ENCODE assay signal across 20 cellular contexts in the genomic region with DNA sequence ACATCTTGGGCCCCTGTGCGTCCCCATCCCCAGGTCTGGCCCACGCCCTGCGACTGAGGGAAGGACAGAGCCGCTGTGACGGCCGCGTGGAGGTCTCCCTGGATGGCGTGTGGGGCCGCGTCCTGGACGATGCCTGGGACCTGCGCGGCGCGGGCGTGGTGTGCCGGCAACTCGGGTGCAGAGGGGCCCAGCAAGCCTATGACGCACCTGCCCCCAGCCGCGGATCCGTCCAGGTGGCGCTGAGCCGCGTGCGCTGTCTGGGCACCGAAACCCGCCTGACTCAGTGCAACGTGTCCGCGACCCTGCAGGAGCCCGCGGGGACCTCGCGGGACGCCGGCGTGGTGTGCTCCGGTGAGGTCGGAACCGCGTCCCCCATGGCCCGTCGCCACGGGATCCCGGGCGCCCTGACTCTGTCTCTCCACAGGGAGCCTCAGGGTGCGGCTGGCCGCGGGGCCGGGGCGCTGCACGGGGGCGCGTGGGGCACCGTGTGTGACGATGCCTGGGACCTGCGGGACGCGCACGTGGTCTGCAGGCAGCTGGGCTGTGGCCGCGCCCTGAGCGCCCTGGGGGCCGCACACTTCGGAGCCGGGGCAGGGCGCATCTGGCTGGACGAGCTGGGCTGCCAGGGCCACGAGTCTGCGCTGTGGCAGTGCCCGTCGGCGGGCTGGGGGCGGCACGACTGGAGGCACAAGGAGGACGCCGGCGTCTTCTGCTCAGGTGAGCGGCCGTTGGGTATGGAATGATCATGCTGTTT. TPM values are rescaled to one million over a fixed set of nuclear protein-coding genes. Genes with fewer than 3 reads are reported as not detected.
DNase-seq lines count a peak whose midpoint lies in the region; ATAC-seq and TF ChIP-seq lines count a peak whose summit lies in the region.
"Had no signal": no experiment of that assay in that cellular context is flagged by ENCODE, and none has a peak within 500 bp of the region (broad histone marks: within the 10 kb centered on the region; RNA-seq: fewer than 3 reads in every experiment).

No MANE protein-coding gene starts in this region.

- H3K9me3 Mint-ChIP-seq in T-helper 2 cell treated with Interferon-gamma antibody and Interleukin-4, amounts not matched to agents 5 μg/mL and 100 μg/mL, for 36 hours = no peaks in the 10 kb centered on the region
- H3K9me3 Mint-ChIP-seq in natural killer cell = no peaks in the 10 kb centered on the region
- no peaks in the 10 kb centered on the region for H3K9me3 Mint-ChIP-seq in natural killer cell treated with Interleukin-12 subunit alpha and Interleukin-12 subunit beta and Interleukin-15 and Interleukin-18, amount 100 ng/mL, for 72 hours
- H3K9me3 Mint-ChIP-seq: CD4-positive, alpha-beta T cell had no signal

- H3K27ac ChIP-seq in stomach = no peak overlapping the region
- H3K27ac ChIP-seq: 22Rv1, HL-60, Peyer's patch had no signal

- no peaks in the 10 kb centered on the region for H3K36me3 Mint-ChIP-seq in T-helper 2 cell treated with Interferon-gamma antibody and Interleukin-4, amounts not matched to agents 5 μg/mL and 100 μg/mL, for 36 hours (ENCODE audit: low read depth)
- no peaks in the 10 kb centered on the region for H3K36me3 Mint-ChIP-seq in natural killer cell
- no peaks in the 10 kb centered on the region for H3K36me3 Mint-ChIP-seq in natural killer cell treated with Interleukin-12 subunit alpha and Interleukin-12 subunit beta and Interleukin-15 and Interleukin-18, amount 100 ng/mL, for 72 hours

- no peak for ATAC-seq in natural killer cell
- ATAC-seq in natural killer cell treated with Interleukin-12 subunit alpha and Interleukin-12 subunit beta and Interleukin-15 and Interleukin-18, amount 100 ng/mL, for 72 hours = no peak

- peak; percentile 3 for DNase-seq in T-helper 2 cell treated with Interferon-gamma antibody and Interleukin-4, amounts not matched to agents 5 μg/mL and 100 μg/mL, for 36 hours (ENCODE audit: low spot score)
- DNase-seq in T-helper 2 cell (no peak), natural killer cell (peak; percentile 14), mesenteric fat pad (ENCODE audit: low spot score) (peak; percentile 89), stomach (peak; percentile 25), kidney tubule cell (ENCODE audit: low spot score) (no peak), NCI-H226 (no peak)
- no peak for DNase-seq in natural killer cell treated with Interleukin-12 subunit alpha and Interleukin-12 subunit beta and Interleukin-15 and Interleukin-18, amount 100 ng/mL, for 72 hours (ENCODE audit: low spot score)
- DNase-seq: BE2C; Calu3; CD4-positive, alpha-beta T cell; HCEC 1CT; NCI-H1105 treated with DMSO at 0.1 percent for 48 hours; NCI-H1694 treated with DMSO at 0.1 percent for 48 hours; NCI-H2107; NCI-H2227 treated with DMSO at 0.1 percent for 48 hours; NCI-H524 treated with DMSO at 0.1 percent for 48 hours had no signal

- TF ChIP-seq POLR2A in stomach (IDR thresholded peaks at IDR 0.05) = no peak

- no peaks in the 10 kb centered on the region for H3K9me3 ChIP-seq in stomach
- H3K9me3 ChIP-seq: BE2C, Peyer's patch had no signal

- H3K27me3 ChIP-seq in stomach = peaks cover 0 to 3% (median 0%) of the 10 kb centered on the region in 3 donors
- H3K27me3 ChIP-seq: BE2C, Peyer's patch had no signal

- no peaks in the 10 kb centered on the region for H3K27me3 Mint-ChIP-seq in T-helper 2 cell treated with Interferon-gamma antibody and Interleukin-4, amounts not matched to agents 5 μg/mL and 100 μg/mL, for 36 hours (ENCODE audit: low read depth)
- H3K27me3 Mint-ChIP-seq in natural killer cell (ENCODE audit: low read depth in 2 of 2) = no peaks in the 10 kb centered on the region
- H3K27me3 Mint-ChIP-seq in natural killer cell treated with Interleukin-12 subunit alpha and Interleukin-12 subunit beta and Interleukin-15 and Interleukin-18, amount 100 ng/mL, for 72 hours = no peaks in the 10 kb centered on the region
- H3K27me3 Mint-ChIP-seq: CD4-positive, alpha-beta T cell had no signal

- H3K4me3 ChIP-seq in stomach = no peak overlapping the region
- H3K4me3 ChIP-seq: Peyer's patch had no signal

- 51 to 73% (median 66%) methylated on average over 17 to 81 of the region's 81 CpGs for WGBS in stomach, 5 donors

- peaks cover 0 to 31% (median 2%) of the 10 kb centered on the region in 4 donors for H3K36me3 ChIP-seq in stomach
- H3K36me3 ChIP-seq: BE2C, Peyer's patch had no signal

- H3K4me1 Mint-ChIP-seq in T-helper 2 cell treated with Interferon-gamma antibody and Interleukin-4, amounts not matched to agents 5 μg/mL and 100 μg/mL, for 36 hours (ENCODE audit: low read depth) = no peaks in the 10 kb centered on the region
- peaks cover 0 to 5% of the 10 kb centered on the region in 2 donors for H3K4me1 Mint-ChIP-seq in natural killer cell
- H3K4me1 Mint-ChIP-seq in natural killer cell treated with Interleukin-12 subunit alpha and Interleukin-12 subunit beta and Interleukin-15 and Interleukin-18, amount 100 ng/mL, for 72 hours (ENCODE audit: low read depth in 2 of 2) = peaks cover 0 to 2% of the 10 kb centered on the region in 2 donors

- no peak overlapping the region for H3K4me3 Mint-ChIP-seq in T-helper 2 cell treated with Interferon-gamma antibody and Interleukin-4, amounts not matched to agents 5 μg/mL and 100 μg/mL, for 36 hours
- H3K4me3 Mint-ChIP-seq in natural killer cell = no peak overlapping the region
- no peak overlapping the region for H3K4me3 Mint-ChIP-seq in natural killer cell treated with Interleukin-12 subunit alpha and Interleukin-12 subunit beta and Interleukin-15 and Interleukin-18, amount 100 ng/mL, for 72 hours
- H3K4me3 Mint-ChIP-seq: CD4-positive, alpha-beta T cell had no signal

- no peak for TF ChIP-seq EP300 in stomach (IDR thresholded peaks at IDR 0.05)

- no peak for TF ChIP-seq CTCF in natural killer cell (IDR thresholded peaks at IDR 0.05)
- TF ChIP-seq CTCF in stomach (IDR thresholded peaks at IDR 0.05) = no peak

- no peaks in the 10 kb centered on the region for H3K4me1 ChIP-seq in stomach
- H3K4me1 ChIP-seq: BE2C, Peyer's patch had no signal

- H3K27ac Mint-ChIP-seq in T-helper 2 cell treated with Interferon-gamma antibody and Interleukin-4, amounts not matched to agents 5 μg/mL and 100 μg/mL, for 36 hours = no peak overlapping the region
- no peak overlapping the region for H3K27ac Mint-ChIP-seq in natural killer cell
- no peak overlapping the region for H3K27ac Mint-ChIP-seq in natural killer cell treated with Interleukin-12 subunit alpha and Interleukin-12 subunit beta and Interleukin-15 and Interleukin-18, amount 100 ng/mL, for 72 hours
- H3K27ac Mint-ChIP-seq: CD4-positive, alpha-beta T cell had no signal

- intact Hi-C loops in natural killer cell (cut with micrococcal nuclease) (no loop called here), stomach (cut with DNase I; ENCODE audit: low total_unique reads) (no loop called here)

RNA-seq across cellular contexts. Expression of gene SCART1, which starts 5.9 kb away (rescaled TPM):
- total RNA-seq in natural killer cell (10 to 100 TPM in 1 of 3 donors, 1 to 10 TPM in 2; 8.6 to 13.8 (median 9.9) TPM), mesenteric fat pad (3.3 TPM), stomach (1 to 10 TPM in 4 of 5 donors, under 1 TPM in 1; 0.89 to 9.3 (median 8.1) TPM)
- 1 to 10 TPM; 2.0 to 3.6 TPM for total RNA-seq in natural killer cell treated with Interleukin-12 subunit alpha and Interleukin-12 subunit beta and Interleukin-15 and Interleukin-18, amount 100 ng/mL, for 72 hours
- under 1 TPM in 2 of 3 donors, not detected in 1; 0.43 to 0.44 TPM for polyA plus RNA-seq in stomach

RNA-seq across cellular contexts. Expression of gene SPRN, which starts 35.2 kb away (rescaled TPM):
- not detected for total RNA-seq in natural killer cell
- total RNA-seq in natural killer cell treated with Interleukin-12 subunit alpha and Interleukin-12 subunit beta and Interleukin-15 and Interleukin-18, amount 100 ng/mL, for 72 hours = not detected
- total RNA-seq in mesenteric fat pad = not detected
- not detected for total RNA-seq in stomach
- 1 to 10 TPM in 1 of 3 donors, under 1 TPM in 1, not detected in 1; 0.18 to 5.2 TPM for polyA plus RNA-seq in stomach
- total RNA-seq: Calu3; CD4-positive, alpha-beta T cell had no signal

Comparison
In these comparisons a context has a peak if more than half of its experiments do, and no peak if none do; other contexts are left out.
1. DNase-seq: peak in T-helper 2 cell treated with Interferon-gamma antibody and Interleukin-4, amounts not matched to agents 5 μg/mL and 100 μg/mL, for 36 hours (single experiment), natural killer cell (single experiment), mesenteric fat pad (single experiment) and stomach (single experiment); none in T-helper 2 cell (0 of 5), natural killer cell treated with Interleukin-12 subunit alpha and Interleukin-12 subunit beta and Interleukin-15 and Interleukin-18, amount 100 ng/mL, for 72 hours (single experiment), kidney tubule cell (single experiment) and NCI-H226 (single experiment).